Comparison of ENCODE assay signal across 9 cellular contexts in genomic region chr17:56596741-56597494, GRCh38. TPM values are rescaled to one million over a fixed set of nuclear protein-coding genes. Genes with fewer than 3 reads are reported as not detected.
DNase-seq lines count a peak whose midpoint lies in the region; ATAC-seq, FAIRE-seq and TF ChIP-seq lines count a peak whose summit lies in the region.
"Had no signal": no experiment of that assay in that cellular context is flagged by ENCODE, and none has a peak within 500 bp of the region (broad histone marks: within the 10 kb centered on the region; RNA-seq: fewer than 3 reads in every experiment).

No MANE protein-coding gene starts in this region.

- H3K27ac ChIP-seq in keratinocyte (ENCODE audit: control insufficient read depth, insufficient read depth, low read length) (no peak overlapping the region), tibial nerve (peak overlapping the region in 1 of 4 donors; percentile 50)

- DNase-seq in activated naive CD4-positive, alpha-beta T cell treated with anti-CD3 and anti-CD28 coated beads, Interleukin-2, amount 10 ng/mL, durations not matched to agents 7 days and 5 days: peak; percentile 32
- no peak for DNase-seq in activated naive CD4-positive, alpha-beta T cell treated with Interleukin-2 at 50 U/mL for 16 hours
- DNase-seq in activated T-cell treated with anti-CD3 and anti-CD28 coated beads, Interleukin-2, amount 50 U/mL, for 24 hours: peak; percentile 46
- DNase-seq in keratinocyte (ENCODE audit: low read depth, low spot score) (no peak), tibial nerve (ENCODE audit: low spot score in 2 of 2) (no peak), SK-N-DZ (ENCODE audit: low spot score) (no peak), GM13976 (ENCODE audit: low spot score) (no peak)
- DNase-seq: mucosa of descending colon had no signal

- TF ChIP-seq POLR2A in tibial nerve (IDR thresholded peaks at IDR 0.05): no peak

- in situ Hi-C loops in GM13976 (cut with MboI; ENCODE audit: low sequenced_read_pairs, unreplicated experiment): no loop called here

- peaks cover 24% of the 10 kb centered on the region for H3K27me3 ChIP-seq in keratinocyte (ENCODE audit: control insufficient read depth, extremely low read depth, insufficient read depth, low read length)
- peaks cover 0 to 61% of the 10 kb centered on the region in 2 donors for H3K27me3 ChIP-seq in tibial nerve

- no peaks in the 10 kb centered on the region for H4K20me1 ChIP-seq in keratinocyte (ENCODE audit: control insufficient read depth, extremely low read depth, insufficient read depth, low read length)

- TF ChIP-seq CTCF in keratinocyte (optimal IDR thresholded peaks at IDR 0.05 in 1 of 3, IDR thresholded peaks at IDR 0.05 in 1 of 3, conservative IDR thresholded peaks at IDR 0.05 in 1 of 3; ENCODE audit: extremely low read depth in 1 of 3, insufficient read depth in 2 of 3, low read length in 3 of 3) (no peak), tibial nerve (IDR thresholded peaks at IDR 0.05) (no peak), GM13976 (IDR thresholded peaks at IDR 0.05; ENCODE audit: borderline replicate concordance, control extremely low read depth, extremely low read depth, insufficient read depth, missing control alignments) (no peak)

- peaks cover 6% of the 10 kb centered on the region for H3K79me2 ChIP-seq in keratinocyte (ENCODE audit: control insufficient read depth, insufficient read depth, low read length)

- no peak for ATAC-seq in GM19351 (IDR thresholded peaks at IDR 0.05; ENCODE audit: unreplicated experiment)
- ATAC-seq: mucosa of descending colon had no signal

- H3K4me3 Mint-ChIP-seq in activated naive CD4-positive, alpha-beta T cell treated with anti-CD3 and anti-CD28 coated beads, Interleukin-2, amount 10 ng/mL, durations not matched to agents 7 days and 5 days: peak overlapping the region; percentile 62
- H3K4me3 Mint-ChIP-seq in activated T-cell treated with anti-CD3 and anti-CD28 coated beads, Interleukin-2, amount 50 U/mL, for 24 hours: peak overlapping the region; percentile 73

- peaks cover 72% of the 10 kb centered on the region for H3K4me1 Mint-ChIP-seq in activated naive CD4-positive, alpha-beta T cell treated with anti-CD3 and anti-CD28 coated beads, Interleukin-2, amount 10 ng/mL, durations not matched to agents 7 days and 5 days
- H3K4me1 Mint-ChIP-seq in activated T-cell treated with anti-CD3 and anti-CD28 coated beads, Interleukin-2, amount 50 U/mL, for 24 hours (ENCODE audit: low read depth): peaks cover 59% of the 10 kb centered on the region

- peak overlapping the region; percentile 13 for H3K9ac ChIP-seq in keratinocyte (ENCODE audit: control insufficient read depth, extremely low read depth, insufficient read depth, low read length)

- WGBS in tibial nerve, 2 donors: 1% methylated on average over 37 of the region's 37 CpGs

- peak overlapping the region; percentile 92 for H3K4me2 ChIP-seq in keratinocyte (ENCODE audit: control insufficient read depth, extremely low read depth, insufficient read depth, low read depth, low read length)

- H3K9me3 Mint-ChIP-seq in activated naive CD4-positive, alpha-beta T cell treated with anti-CD3 and anti-CD28 coated beads, Interleukin-2, amount 10 ng/mL, durations not matched to agents 7 days and 5 days: no peaks in the 10 kb centered on the region
- no peaks in the 10 kb centered on the region for H3K9me3 Mint-ChIP-seq in activated T-cell treated with anti-CD3 and anti-CD28 coated beads, Interleukin-2, amount 50 U/mL, for 24 hours

- peaks cover 10% of the 10 kb centered on the region for H3K4me1 ChIP-seq in keratinocyte (ENCODE audit: control insufficient read depth, extremely low read depth, insufficient read depth, low read length)
- H3K4me1 ChIP-seq in tibial nerve: peaks cover 0 to 57% (median 35%) of the 10 kb centered on the region in 4 donors

- H3K27ac Mint-ChIP-seq in activated naive CD4-positive, alpha-beta T cell treated with anti-CD3 and anti-CD28 coated beads, Interleukin-2, amount 10 ng/mL, durations not matched to agents 7 days and 5 days: no peak overlapping the region
- peak overlapping the region; percentile 66 for H3K27ac Mint-ChIP-seq in activated T-cell treated with anti-CD3 and anti-CD28 coated beads, Interleukin-2, amount 50 U/mL, for 24 hours

- no peaks in the 10 kb centered on the region for H3K9me3 ChIP-seq in keratinocyte (ENCODE audit: control insufficient read depth, low read depth, low read length)
- no peaks in the 10 kb centered on the region for H3K9me3 ChIP-seq in tibial nerve
- H3K9me3 ChIP-seq: mucosa of descending colon had no signal

- H3K36me3 ChIP-seq in keratinocyte (ENCODE audit: control insufficient read depth in 2 of 2, extremely low read depth in 1 of 2, insufficient read depth in 2 of 2, low read length in 2 of 2) (no peaks in the 10 kb centered on the region), tibial nerve (no peaks in the 10 kb centered on the region)

- no peak for FAIRE-seq in keratinocyte (lab: Jason Lieb, UNC)

- peak overlapping the region; percentile 26 for H2AFZ ChIP-seq in keratinocyte (ENCODE audit: control insufficient read depth, low read length)

- peaks cover 64% of the 10 kb centered on the region for H3K27me3 Mint-ChIP-seq in activated naive CD4-positive, alpha-beta T cell treated with anti-CD3 and anti-CD28 coated beads, Interleukin-2, amount 10 ng/mL, durations not matched to agents 7 days and 5 days
- peaks cover 50% of the 10 kb centered on the region for H3K27me3 Mint-ChIP-seq in activated T-cell treated with anti-CD3 and anti-CD28 coated beads, Interleukin-2, amount 50 U/mL, for 24 hours

- H3K9me1 ChIP-seq in keratinocyte (ENCODE audit: control insufficient read depth, extremely low read depth, insufficient read depth, low read length): no peaks in the 10 kb centered on the region

- H3K36me3 Mint-ChIP-seq in activated naive CD4-positive, alpha-beta T cell treated with anti-CD3 and anti-CD28 coated beads, Interleukin-2, amount 10 ng/mL, durations not matched to agents 7 days and 5 days: peaks cover 5% of the 10 kb centered on the region
- no peaks in the 10 kb centered on the region for H3K36me3 Mint-ChIP-seq in activated T-cell treated with anti-CD3 and anti-CD28 coated beads, Interleukin-2, amount 50 U/mL, for 24 hours (ENCODE audit: low read depth)

- H3K4me3 ChIP-seq in keratinocyte (ENCODE audit: control insufficient read depth in 2 of 3, extremely low read depth in 1 of 3, insufficient read depth in 2 of 3, low read depth in 1 of 3, low read length in 3 of 3) (peak overlapping the region; percentile 17 to 26 (median 18)), tibial nerve (peak overlapping the region; percentile 16 to 68 (median 24))
- H3K4me3 ChIP-seq: mucosa of descending colon had no signal

- dilution Hi-C loops in keratinocyte (cut with MboI; ENCODE audit: extremely low pct_ligation_motif_present, low sequenced_read_pairs): no loop called here

- no peak for TF ChIP-seq EP300 in tibial nerve (IDR thresholded peaks at IDR 0.05)

- CTCF ChIA-PET in activated naive CD4-positive, alpha-beta T cell treated with anti-CD3 and anti-CD28 coated beads, Interleukin-2, amount 10 ng/mL, durations not matched to agents 7 days and 5 days (lab: Charles Lee): interaction anchor here (0.7 to 3.3 kb wide), 2 partner anchors 89 to 119 kb away, joined by 3 to 24 read pairs; no protein-coding TSS in a partner anchor

RNA-seq across cellular contexts. Expression of gene NOG, which starts 3.4 kb away (rescaled TPM):
- 0.32 to 2.9 TPM (median 0.68 TPM) in 3 replicates for polyA plus RNA-seq in keratinocyte
- polyA plus RNA-seq in keratinocyte (2011; ENCODE audit: low read depth): not detected
- 0.45 and 0.79 TPM in 2 replicates for polyA plus RNA-seq in keratinocyte (2011; cell fraction: cytosol; rRNA removed)
- polyA plus RNA-seq in keratinocyte (2011; cell fraction: nucleus; rRNA removed): 1.2 and 2.1 TPM in 2 replicates
- polyA plus RNA-seq in keratinocyte (2012; ENCODE audit: low replicate concordance): 0.32 and 4.9 TPM in 2 replicates
- polyA minus RNA-seq in keratinocyte: 0.19 to 0.52 TPM in 2 of 3 replicates, not detected in the other
- polyA minus RNA-seq in keratinocyte (2011; cell fraction: cytosol; rRNA and poly(A)+ RNA removed): 0.96 TPM
- 0.54 and 1.4 TPM in 2 replicates for polyA minus RNA-seq in keratinocyte (2011; cell fraction: nucleus; rRNA and poly(A)+ RNA removed)
- total RNA-seq in tibial nerve: 10 to 100 TPM; 11.4 to 42.8 (median 14.1) TPM
- 0.17 TPM in 1 of 2 replicates, not detected in the other for polyA plus RNA-seq in SK-N-DZ (2014; cell fraction: cytosol; rRNA removed)
- polyA plus RNA-seq in SK-N-DZ (2014; cell fraction: nucleus; rRNA removed): 0.23 TPM in 1 of 2 replicates, not detected in the other

Comparison
In these comparisons a context has a peak if more than half of its experiments do, and no peak if none do; other contexts are left out.
1. DNase-seq: peak in activated naive CD4-positive, alpha-beta T cell treated with anti-CD3 and anti-CD28 coated beads, Interleukin-2, amount 10 ng/mL, durations not matched to agents 7 days and 5 days (single experiment) and activated T-cell treated with anti-CD3 and anti-CD28 coated beads, Interleukin-2, amount 50 U/mL, for 24 hours (single experiment); none in activated naive CD4-positive, alpha-beta T cell treated with Interleukin-2 at 50 U/mL for 16 hours (single experiment), keratinocyte (single experiment), tibial nerve (0 of 2), SK-N-DZ (single experiment) and GM13976 (single experiment).